ENCODE assay signal across 14 cellular contexts in the genomic region with DNA sequence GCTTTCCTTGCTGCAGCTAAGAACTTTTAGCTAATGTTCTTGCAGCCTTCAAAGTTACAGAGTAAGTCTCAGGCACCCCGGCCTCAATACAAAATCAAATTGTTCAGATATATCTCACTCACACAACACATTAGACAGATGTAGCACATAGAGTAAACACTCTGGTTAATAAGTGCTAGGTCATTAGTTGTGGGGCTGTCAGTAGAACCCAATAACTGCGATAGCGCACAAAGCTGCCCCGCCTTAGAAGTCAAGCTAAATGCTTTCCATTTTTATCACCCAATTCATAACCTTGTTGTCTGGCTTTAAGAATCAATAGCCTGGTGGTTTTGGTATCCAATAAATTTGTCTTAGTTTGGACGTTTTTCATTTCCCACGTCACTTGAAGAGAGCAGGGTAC.
"Had no signal": no experiment of that assay in that cellular context is flagged by ENCODE, and none has a peak within 500 bp of the region (broad histone marks: within the 10 kb centered on the region; RNA-seq: fewer than 3 reads in every experiment).

No MANE protein-coding gene starts in this region.

- ATAC-seq: activated naive CD4-positive, alpha-beta T cell treated with anti-CD3 and anti-CD28 coated beads, Interleukin-2, amount 50 U/mL, for 72 hours had no signal

- H3K9me3 ChIP-seq: adrenal gland, esophagus squamous epithelium, transverse colon, vagina had no signal

- H3K27ac ChIP-seq: adrenal gland, esophagus squamous epithelium, neural progenitor cell, transverse colon, vagina, WERI-Rb-1 had no signal

- H3K4me1 ChIP-seq: neural progenitor cell had no signal

- DNase-seq: activated CD4-positive, alpha-beta T cell treated with anti-CD3 and anti-CD28 coated beads for 1 hour; activated CD4-positive, alpha-beta T cell treated with anti-CD3 and anti-CD28 coated beads, Interleukin-2, amount 50 U/mL, for 48 hours; activated gamma-delta T cell treated with Interleukin-2 at 50 U/mL for 16 hours; adrenal gland; effector CD4-positive, alpha-beta T cell; esophagus squamous epithelium; naive B cell; stimulated activated naive CD4-positive, alpha-beta T cell treated with Interleukin-2 at 50 U/mL for 16 hours; substantia nigra; transverse colon; WERI-Rb-1 had no signal

- H3K4me3 ChIP-seq: adrenal gland, esophagus squamous epithelium, neural progenitor cell, transverse colon, vagina had no signal

- H3K27me3 ChIP-seq: adrenal gland, esophagus squamous epithelium, neural progenitor cell, transverse colon, vagina had no signal

- H3K36me3 ChIP-seq: adrenal gland, esophagus squamous epithelium, neural progenitor cell, transverse colon, vagina, WERI-Rb-1 had no signal
